Comparison of ENCODE assay signal across 1 cellular context in genomic region chr5:13188393-13188792, GRCh38.
TF ChIP-seq lines count a peak whose summit lies in the region.

No MANE protein-coding gene starts in this region.

TF ChIP-seq in neural cell, 6 proteins besides CTCF, POLR2A, EP300 and RAD21 (continued from another document):
- TF ChIP-seq, protein P1, sequence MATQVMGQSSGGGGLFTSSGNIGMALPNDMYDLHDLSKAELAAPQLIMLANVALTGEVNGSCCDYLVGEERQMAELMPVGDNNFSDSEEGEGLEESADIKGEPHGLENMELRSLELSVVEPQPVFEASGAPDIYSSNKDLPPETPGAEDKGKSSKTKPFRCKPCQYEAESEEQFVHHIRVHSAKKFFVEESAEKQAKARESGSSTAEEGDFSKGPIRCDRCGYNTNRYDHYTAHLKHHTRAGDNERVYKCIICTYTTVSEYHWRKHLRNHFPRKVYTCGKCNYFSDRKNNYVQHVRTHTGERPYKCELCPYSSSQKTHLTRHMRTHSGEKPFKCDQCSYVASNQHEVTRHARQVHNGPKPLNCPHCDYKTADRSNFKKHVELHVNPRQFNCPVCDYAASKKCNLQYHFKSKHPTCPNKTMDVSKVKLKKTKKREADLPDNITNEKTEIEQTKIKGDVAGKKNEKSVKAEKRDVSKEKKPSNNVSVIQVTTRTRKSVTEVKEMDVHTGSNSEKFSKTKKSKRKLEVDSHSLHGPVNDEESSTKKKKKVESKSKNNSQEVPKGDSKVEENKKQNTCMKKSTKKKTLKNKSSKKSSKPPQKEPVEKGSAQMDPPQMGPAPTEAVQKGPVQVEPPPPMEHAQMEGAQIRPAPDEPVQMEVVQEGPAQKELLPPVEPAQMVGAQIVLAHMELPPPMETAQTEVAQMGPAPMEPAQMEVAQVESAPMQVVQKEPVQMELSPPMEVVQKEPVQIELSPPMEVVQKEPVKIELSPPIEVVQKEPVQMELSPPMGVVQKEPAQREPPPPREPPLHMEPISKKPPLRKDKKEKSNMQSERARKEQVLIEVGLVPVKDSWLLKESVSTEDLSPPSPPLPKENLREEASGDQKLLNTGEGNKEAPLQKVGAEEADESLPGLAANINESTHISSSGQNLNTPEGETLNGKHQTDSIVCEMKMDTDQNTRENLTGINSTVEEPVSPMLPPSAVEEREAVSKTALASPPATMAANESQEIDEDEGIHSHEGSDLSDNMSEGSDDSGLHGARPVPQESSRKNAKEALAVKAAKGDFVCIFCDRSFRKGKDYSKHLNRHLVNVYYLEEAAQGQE (IDR thresholded peaks at IDR 0.05; ENCODE audit: borderline replicate concordance) = no peak
